Comparison of ENCODE assay signal across 23 cellular contexts in the genomic region with DNA sequence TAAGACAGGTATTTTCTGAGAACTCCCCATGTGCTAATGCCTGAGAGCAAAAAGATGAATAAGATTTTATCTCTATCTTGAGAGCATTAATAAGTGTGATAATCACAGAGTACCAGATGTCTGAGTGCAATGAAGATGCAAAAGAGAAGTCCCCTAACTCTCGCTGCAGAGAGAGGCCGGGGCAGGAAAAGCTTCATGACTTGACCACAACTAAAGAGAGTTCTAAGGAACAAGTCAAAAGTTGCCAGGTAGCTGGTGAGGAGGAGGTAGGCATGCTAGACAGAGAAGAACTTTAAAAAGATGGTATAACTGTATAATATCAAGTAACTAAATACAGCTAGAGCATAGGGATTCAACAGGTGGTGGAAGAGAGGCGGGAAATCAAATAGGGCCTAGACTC. TPM values are rescaled to one million over a fixed set of nuclear protein-coding genes. Genes with fewer than 3 reads are reported as not detected.
DNase-seq lines count a peak whose midpoint lies in the region; ATAC-seq and TF ChIP-seq lines count a peak whose summit lies in the region.
"Had no signal": no experiment of that assay in that cellular context is flagged by ENCODE, and none has a peak within 500 bp of the region (broad histone marks: within the 10 kb centered on the region; RNA-seq: fewer than 3 reads in every experiment).

No MANE protein-coding gene starts in this region.

- no peaks in the 10 kb centered on the region for H3K27me3 Mint-ChIP-seq in CD8-positive, alpha-beta T cell (ENCODE audit: low read depth)
- H3K27me3 Mint-ChIP-seq in activated B cell treated with CpG ODN at 0.5 μM for 24 hours (no peaks in the 10 kb centered on the region), osteocyte (ENCODE audit: unreplicated experiment) (no peaks in the 10 kb centered on the region)
- H3K27me3 Mint-ChIP-seq in naive thymus-derived CD8-positive, alpha-beta T cell = no peaks in the 10 kb centered on the region
- H3K27me3 Mint-ChIP-seq: effector memory CD8-positive, alpha-beta T cell had no signal

- no peak overlapping the region for H3K4me3 Mint-ChIP-seq in CD8-positive, alpha-beta T cell
- H3K4me3 Mint-ChIP-seq in activated B cell treated with CpG ODN at 0.5 μM for 24 hours (no peak overlapping the region), osteocyte (ENCODE audit: unreplicated experiment) (no peak overlapping the region)
- H3K4me3 Mint-ChIP-seq in naive thymus-derived CD8-positive, alpha-beta T cell = peak overlapping the region in 8 of 10 donors; percentile 0 to 63 (median 29)
- H3K4me3 Mint-ChIP-seq: activated T-cell treated with anti-CD3 and anti-CD28 coated beads, Interleukin-2, amount 50 U/mL, for 72 hours; effector memory CD8-positive, alpha-beta T cell; T-helper 2 cell treated with Interferon-gamma antibody and Interleukin-4, amounts not matched to agents 5 μg/mL and 100 μg/mL, for 36 hours had no signal

- DNase-seq in NCI-H2171 treated with DMSO at 0.1 percent for 48 hours (lab: John Stamatoyannopoulos, UW) (peak; percentile 42), NCI-H2171 (lab: John Stamatoyannopoulos, UW) (no peak), activated B cell treated with CpG ODN at 0.5 μM for 24 hours (no peak), NCI-H446 treated with DMSO at 0.1 percent for 48 hours (lab: John Stamatoyannopoulos, UW) (no peak), GM19240 (ENCODE audit: insufficient read length, low spot score) (no peak), osteocyte (ENCODE audit: extremely low spot score, unreplicated experiment) (no peak)
- no peak for DNase-seq in CD8-positive, alpha-beta T cell
- peak in 2 of 10 donors; percentile 41 to 44 for DNase-seq in naive thymus-derived CD8-positive, alpha-beta T cell
- DNase-seq: 8988T; activated CD4-positive, CD25-positive, alpha-beta regulatory T cell; activated T-cell treated with anti-CD3 and anti-CD28 coated beads, Interleukin-2, amount 50 U/mL, for 72 hours; body of pancreas; effector memory CD8-positive, alpha-beta T cell; EL; foreskin melanocyte; hypothalamus; lower lobe of right lung; NCI-H1105; NCI-H510A treated with DMSO at 0.1 percent for 48 hours; occipital lobe; stimulated activated CD4-positive, alpha-beta T cell treated with anti-CD3 and anti-CD28 coated beads, Interleukin-4, amount 100 ng/mL, for 24 hours; upper lobe of left lung had no signal

- H3K36me3 Mint-ChIP-seq in CD8-positive, alpha-beta T cell = peaks cover 75% of the 10 kb centered on the region
- H3K36me3 Mint-ChIP-seq in activated B cell treated with CpG ODN at 0.5 μM for 24 hours (ENCODE audit: low read depth) (peaks cover 83% of the 10 kb centered on the region), osteocyte (ENCODE audit: unreplicated experiment) (peaks cover 56% of the 10 kb centered on the region)
- H3K36me3 Mint-ChIP-seq in naive thymus-derived CD8-positive, alpha-beta T cell = peaks cover 5 to 80% (median 13%) of the 10 kb centered on the region in 3 donors

- H3K27me3 ChIP-seq in CD8-positive, alpha-beta T cell (ENCODE audit: insufficient read depth, low read length) = no peaks in the 10 kb centered on the region
- H3K27me3 ChIP-seq: body of pancreas, upper lobe of left lung had no signal

- peaks cover 10% of the 10 kb centered on the region for H3K4me1 ChIP-seq in CD8-positive, alpha-beta T cell (ENCODE audit: insufficient read depth, low read length)
- H3K4me1 ChIP-seq: body of pancreas, lower lobe of right lung, upper lobe of left lung had no signal

- peak overlapping the region; percentile 65 for H3K27ac Mint-ChIP-seq in CD8-positive, alpha-beta T cell
- H3K27ac Mint-ChIP-seq in activated B cell treated with CpG ODN at 0.5 μM for 24 hours (peak overlapping the region; percentile 5), osteocyte (ENCODE audit: unreplicated experiment) (no peak overlapping the region)
- peak overlapping the region in 9 of 10 donors; percentile 2 to 77 (median 49) for H3K27ac Mint-ChIP-seq in naive thymus-derived CD8-positive, alpha-beta T cell
- H3K27ac Mint-ChIP-seq: activated T-cell treated with anti-CD3 and anti-CD28 coated beads, Interleukin-2, amount 50 U/mL, for 72 hours; T-helper 2 cell treated with Interferon-gamma antibody and Interleukin-4, amounts not matched to agents 5 μg/mL and 100 μg/mL, for 36 hours had no signal

- peaks cover 38% of the 10 kb centered on the region for H3K36me3 ChIP-seq in CD8-positive, alpha-beta T cell (ENCODE audit: insufficient read depth, low read length)

- no peaks in the 10 kb centered on the region for H3K9me3 ChIP-seq in CD8-positive, alpha-beta T cell (ENCODE audit: low read length)
- H3K9me3 ChIP-seq: body of pancreas, lower lobe of right lung, upper lobe of left lung had no signal

- POLR2A ChIA-PET in CD8-positive, alpha-beta T cell (lab: Charles Lee) = interaction anchor here (1.0 kb wide), 2 partner anchors 19 to 30 kb away, joined by 3 read pairs; no protein-coding TSS in a partner anchor
- POLR2A ChIA-PET in activated B cell treated with CpG ODN at 0.5 μM for 24 hours (lab: Charles Lee) = no interaction called here
- POLR2A ChIA-PET in naive thymus-derived CD8-positive, alpha-beta T cell (lab: Charles Lee) = no interaction called here

- intact Hi-C loops in CD8-positive, alpha-beta T cell (cut with DNase I, micrococcal nuclease) = loop anchor here in 1 of 2 experiments (10.0 kb wide), 1 partner anchor 162 kb away; no protein-coding TSS in a partner anchor
- intact Hi-C loops in activated B cell treated with CpG ODN at 0.5 μM for 24 hours (cut with micrococcal nuclease) = loop anchor here (10.0 kb wide), 1 partner anchor 522 kb away; no protein-coding TSS in a partner anchor

- H3K9me3 Mint-ChIP-seq in CD8-positive, alpha-beta T cell = no peaks in the 10 kb centered on the region
- H3K9me3 Mint-ChIP-seq in activated B cell treated with CpG ODN at 0.5 μM for 24 hours = no peaks in the 10 kb centered on the region
- H3K9me3 Mint-ChIP-seq in naive thymus-derived CD8-positive, alpha-beta T cell = no peaks in the 10 kb centered on the region
- no peaks in the 10 kb centered on the region for H3K9me3 Mint-ChIP-seq in osteocyte (ENCODE audit: unreplicated experiment)
- H3K9me3 Mint-ChIP-seq: activated T-cell treated with anti-CD3 and anti-CD28 coated beads, Interleukin-2, amount 50 U/mL, for 72 hours; effector memory CD8-positive, alpha-beta T cell; T-helper 2 cell treated with Interferon-gamma antibody and Interleukin-4, amounts not matched to agents 5 μg/mL and 100 μg/mL, for 36 hours had no signal

- no peak for ATAC-seq in CD8-positive, alpha-beta T cell
- no peak for ATAC-seq in activated B cell treated with CpG ODN at 0.5 μM for 24 hours (ENCODE audit: low read depth)
- ATAC-seq in naive thymus-derived CD8-positive, alpha-beta T cell = peak; percentile 52 to 77
- ATAC-seq: activated T-cell treated with anti-CD3 and anti-CD28 coated beads, Interleukin-2, amount 50 U/mL, for 72 hours; body of pancreas; effector memory CD8-positive, alpha-beta T cell; lower lobe of right lung had no signal

- TF ChIP-seq CTCF in CD8-positive, alpha-beta T cell (IDR thresholded peaks at IDR 0.05) = no peak
- TF ChIP-seq CTCF in activated B cell treated with CpG ODN at 0.5 μM for 24 hours (IDR thresholded peaks at IDR 0.05) (no peak), osteocyte (IDR thresholded peaks at IDR 0.05) (no peak)

- CTCF ChIA-PET in CD8-positive, alpha-beta T cell (lab: Charles Lee) = interaction anchor here (1.1 kb wide), 1 partner anchor 13 kb away, joined by 3 read pairs; no protein-coding TSS in a partner anchor
- CTCF ChIA-PET in activated B cell treated with CpG ODN at 0.5 μM for 24 hours (lab: Charles Lee) = interaction anchor here (3.2 kb wide), 1 partner anchor 166 kb away, joined by 17 read pairs; no protein-coding TSS in a partner anchor

- H3K4me1 Mint-ChIP-seq in CD8-positive, alpha-beta T cell (ENCODE audit: low read depth) = peaks cover 25% of the 10 kb centered on the region
- H3K4me1 Mint-ChIP-seq in activated B cell treated with CpG ODN at 0.5 μM for 24 hours (peaks cover 12% of the 10 kb centered on the region), osteocyte (ENCODE audit: unreplicated experiment) (no peaks in the 10 kb centered on the region)
- peaks cover 18 to 37% (median 26%) of the 10 kb centered on the region in 4 donors for H3K4me1 Mint-ChIP-seq in naive thymus-derived CD8-positive, alpha-beta T cell

- H3K4me3 ChIP-seq in CD8-positive, alpha-beta T cell (ENCODE audit: low read depth, low read length) = no peak overlapping the region
- H3K4me3 ChIP-seq: body of pancreas, lower lobe of right lung, upper lobe of left lung had no signal

- H3K27ac ChIP-seq in CD8-positive, alpha-beta T cell (ENCODE audit: low read depth, low read length) = no peak overlapping the region
- H3K27ac ChIP-seq: body of pancreas, lower lobe of right lung, upper lobe of left lung had no signal

RNA-seq across cellular contexts. Expression of gene MTMR10, which starts 28.8 kb away (rescaled TPM):
- 10 to 100 TPM; 54.7 to 56.4 TPM for total RNA-seq in CD8-positive, alpha-beta T cell
- total RNA-seq in activated B cell treated with CpG ODN at 0.5 μM for 24 hours (39.3 and 42.5 TPM in 2 replicates), osteocyte (23.3 and 23.7 TPM in 2 replicates)
- 10 to 100 TPM; 40.4 to 40.8 TPM for total RNA-seq in naive thymus-derived CD8-positive, alpha-beta T cell
- polyA plus RNA-seq in naive thymus-derived CD8-positive, alpha-beta T cell = 1 to 10 TPM; 3.4 to 9.8 (median 4.6) TPM

RNA-seq across cellular contexts. Expression of gene FAN1, which starts 58.9 kb away (rescaled TPM):
- 1 to 10 TPM; 6.7 to 7.6 TPM for total RNA-seq in CD8-positive, alpha-beta T cell
- total RNA-seq in activated B cell treated with CpG ODN at 0.5 μM for 24 hours (16.2 and 20.8 TPM in 2 replicates), osteocyte (21.5 and 24.1 TPM in 2 replicates)
- total RNA-seq in naive thymus-derived CD8-positive, alpha-beta T cell = 10 to 100 TPM; 32.7 to 34.8 TPM
- 1 to 10 TPM; 7.4 to 10.0 (median 9.4) TPM for polyA plus RNA-seq in naive thymus-derived CD8-positive, alpha-beta T cell

Comparison
In these comparisons a context has a peak if more than half of its experiments do, and no peak if none do; other contexts are left out.
1. ATAC-seq: peak in naive thymus-derived CD8-positive, alpha-beta T cell (2 of 2); none in CD8-positive, alpha-beta T cell (single experiment) and activated B cell treated with CpG ODN at 0.5 μM for 24 hours (single experiment).
2. H3K4me3 Mint-ChIP-seq: peak in naive thymus-derived CD8-positive, alpha-beta T cell (8 of 10); none in CD8-positive, alpha-beta T cell (single experiment), activated B cell treated with CpG ODN at 0.5 μM for 24 hours (single experiment) and osteocyte (single experiment).